In genomic region chr2:95207111-95207961, GRCh38 we compare ENCODE assay signal across 8 cellular contexts. TPM values are rescaled to one million over a fixed set of nuclear protein-coding genes. Genes with fewer than 3 reads are reported as not detected.
DNase-seq lines count a peak whose midpoint lies in the region; ATAC-seq and TF ChIP-seq lines count a peak whose summit lies in the region.

TSS of gene ZNF892 (plus strand) at chr2:95207521. CDS start at chr2:95207816, 295 bp downstream.

- peak; percentile 40 for TF ChIP-seq CTCF in GM12872 (IDR thresholded peaks at IDR 0.05; ENCODE audit: insufficient read depth, low read depth, low read length)
- TF ChIP-seq CTCF in left ventricle myocardium inferior (IDR thresholded peaks at IDR 0.05; ENCODE audit: borderline replicate concordance): peak; percentile 53
- peak; percentile 17 for TF ChIP-seq CTCF in progenitor cell of endocrine pancreas (IDR thresholded peaks at IDR 0.05; ENCODE audit: unreplicated experiment)

- H3K9me3 Mint-ChIP-seq in progenitor cell of endocrine pancreas (ENCODE audit: low read depth): peaks cover 28% of the 10 kb centered on the region

- peaks cover 35% of the 10 kb centered on the region for H3K36me3 Mint-ChIP-seq in progenitor cell of endocrine pancreas (ENCODE audit: insufficient read depth)

- H3K4me3 Mint-ChIP-seq in progenitor cell of endocrine pancreas (ENCODE audit: low read depth): peak within 1 kb of the TSS; percentile 93

- H3K9me3 ChIP-seq in left ventricle myocardium inferior (replicated peaks): peaks cover 33% of the 10 kb centered on the region

- DNase-seq in NCI-H1092 (lab: John Stamatoyannopoulos, UW) (peak; percentile 73), T follicular helper cell (ENCODE audit: low read depth) (peak; percentile 58), amniotic epithelial cell (ENCODE audit: low read depth) (peak; percentile 86), left ventricle myocardium inferior (peak; percentile 93), progenitor cell of endocrine pancreas (ENCODE audit: low spot score, unreplicated experiment) (peak; percentile 90), ureter (ENCODE audit: low spot score) (peak; percentile 91)

- H3K27ac Mint-ChIP-seq in progenitor cell of endocrine pancreas: peak within 1 kb of the TSS; percentile 96

- peaks cover 41% of the 10 kb centered on the region for H3K36me3 ChIP-seq in left ventricle myocardium inferior

- H3K27me3 ChIP-seq in left ventricle myocardium inferior (ENCODE audit: low read depth): no peaks in the 10 kb centered on the region

- H3K27me3 Mint-ChIP-seq in progenitor cell of endocrine pancreas: peaks cover 2% of the 10 kb centered on the region

- peaks cover 12% of the 10 kb centered on the region for H3K4me1 Mint-ChIP-seq in progenitor cell of endocrine pancreas (ENCODE audit: low read depth)

- ATAC-seq in HG02588 (IDR thresholded peaks at IDR 0.05; ENCODE audit: unreplicated experiment): peak; percentile 95

- H3K4me1 ChIP-seq in left ventricle myocardium inferior: peaks cover 28% of the 10 kb centered on the region

- peak within 1 kb of the TSS; percentile 97 for H3K27ac ChIP-seq in left ventricle myocardium inferior (replicated peaks)

- peak within 1 kb of the TSS; percentile 90 for H3K4me3 ChIP-seq in left ventricle myocardium inferior

- intact Hi-C loops in left ventricle myocardium inferior (cut with micrococcal nuclease): loop anchor here (5.0 kb wide), 1 partner anchor 90 kb away; no protein-coding TSS in a partner anchor

RNA-seq across cellular contexts. Expression of gene ZNF892, which starts in this region (rescaled TPM):
- total RNA-seq in left ventricle myocardium inferior: 4.0 TPM
- 18.0 and 18.4 TPM in 2 replicates for total RNA-seq in progenitor cell of endocrine pancreas
- 5.3 TPM for total RNA-seq in ureter

Comparison
In these comparisons a context has a peak if more than half of its experiments do, and no peak if none do; other contexts are left out.
1. Peak in every context shown above with its lines: DNase-seq, ATAC-seq, H3K4me3 ChIP-seq and H3K27ac ChIP-seq.